ENCODE assay signal across 1 cellular context in the genomic region with DNA sequence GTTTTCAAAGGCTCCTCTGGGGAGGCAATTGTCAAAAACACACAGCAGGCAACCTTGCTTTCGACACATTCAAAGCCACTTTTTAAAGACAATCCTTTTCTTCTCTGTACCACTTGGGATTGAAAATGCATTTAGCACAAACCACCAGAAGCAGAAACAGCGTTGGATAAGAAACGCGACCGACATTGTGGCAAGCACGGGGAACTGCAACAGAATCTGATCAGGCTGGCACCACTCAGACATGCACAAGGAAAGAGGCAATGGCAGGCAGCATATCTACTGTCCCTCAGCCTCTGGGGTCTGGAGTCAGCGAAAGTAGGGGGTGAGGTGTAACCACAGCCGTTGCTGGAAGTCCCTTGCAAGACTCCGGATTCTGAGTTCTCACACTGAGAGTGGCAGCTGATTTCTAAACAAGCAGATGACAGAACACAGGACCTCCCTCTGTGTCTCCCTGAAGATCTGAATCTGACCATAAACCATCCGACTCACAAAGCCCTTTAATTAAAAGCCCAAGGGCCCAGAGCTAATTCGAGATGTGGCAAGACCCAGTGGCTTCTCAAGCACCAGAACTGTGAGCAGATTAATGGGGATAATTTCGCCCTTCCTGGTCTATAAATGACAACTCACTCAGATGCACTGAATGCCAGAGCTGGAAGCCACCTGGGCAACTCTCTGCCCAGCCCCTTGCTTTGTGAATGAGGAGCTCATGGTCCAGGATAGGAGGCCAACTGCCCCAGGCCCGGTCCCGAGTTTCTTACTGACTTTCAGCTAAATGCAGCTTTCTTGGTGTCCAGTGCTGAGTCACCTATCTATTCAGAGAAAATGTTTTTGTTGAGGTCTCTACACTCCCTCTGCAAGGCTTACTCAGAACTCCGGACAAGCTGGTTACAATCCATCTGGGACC.
TF ChIP-seq lines count a peak whose summit lies in the region.

No MANE protein-coding gene starts in this region.

TF ChIP-seq in K562, 482 proteins besides CTCF, POLR2A, EP300 and RAD21 (continued from another document and continues in another):
- TF ChIP-seq, protein P1, sequence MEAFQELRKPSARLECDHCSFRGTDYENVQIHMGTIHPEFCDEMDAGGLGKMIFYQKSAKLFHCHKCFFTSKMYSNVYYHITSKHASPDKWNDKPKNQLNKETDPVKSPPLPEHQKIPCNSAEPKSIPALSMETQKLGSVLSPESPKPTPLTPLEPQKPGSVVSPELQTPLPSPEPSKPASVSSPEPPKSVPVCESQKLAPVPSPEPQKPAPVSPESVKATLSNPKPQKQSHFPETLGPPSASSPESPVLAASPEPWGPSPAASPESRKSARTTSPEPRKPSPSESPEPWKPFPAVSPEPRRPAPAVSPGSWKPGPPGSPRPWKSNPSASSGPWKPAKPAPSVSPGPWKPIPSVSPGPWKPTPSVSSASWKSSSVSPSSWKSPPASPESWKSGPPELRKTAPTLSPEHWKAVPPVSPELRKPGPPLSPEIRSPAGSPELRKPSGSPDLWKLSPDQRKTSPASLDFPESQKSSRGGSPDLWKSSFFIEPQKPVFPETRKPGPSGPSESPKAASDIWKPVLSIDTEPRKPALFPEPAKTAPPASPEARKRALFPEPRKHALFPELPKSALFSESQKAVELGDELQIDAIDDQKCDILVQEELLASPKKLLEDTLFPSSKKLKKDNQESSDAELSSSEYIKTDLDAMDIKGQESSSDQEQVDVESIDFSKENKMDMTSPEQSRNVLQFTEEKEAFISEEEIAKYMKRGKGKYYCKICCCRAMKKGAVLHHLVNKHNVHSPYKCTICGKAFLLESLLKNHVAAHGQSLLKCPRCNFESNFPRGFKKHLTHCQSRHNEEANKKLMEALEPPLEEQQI (IDR thresholded peaks at IDR 0.05) = no peak
- TF ChIP-seq ZNF707 (CRISPR knock-in tag; conservative IDR thresholded peaks at IDR 0.05) = no peak
- no peak for TF ChIP-seq ZNF717 (CRISPR knock-in tag; IDR thresholded peaks at IDR 0.05)
- TF ChIP-seq MBD2 (IDR thresholded peaks at IDR 0.05; ENCODE audit: borderline replicate concordance, low read depth) = no peak
- TF ChIP-seq HOXB6 (CRISPR knock-in tag; IDR thresholded peaks at IDR 0.05; ENCODE audit: borderline replicate concordance) = no peak
- TF ChIP-seq RBM17 (IDR thresholded peaks at IDR 0.05; ENCODE audit: borderline replicate concordance, low read depth, low read length) = no peak
- peak; percentile 89 for TF ChIP-seq C11orf30 (IDR thresholded peaks at IDR 0.05; ENCODE audit: low read depth)
- TF ChIP-seq MEIS2 (IDR thresholded peaks at IDR 0.05; ENCODE audit: partially characterized antibody) = peak; percentile 14
- 0 out of 2 replicates have a peak, but pooled peaks have one; percentile 3 for TF ChIP-seq MTA2 (IDR thresholded peaks at IDR 0.05; ENCODE audit: low read depth)
- TF ChIP-seq KLF6 (CRISPR knock-in tag; IDR thresholded peaks at IDR 0.05; ENCODE audit: borderline replicate concordance) = no peak
- TF ChIP-seq NFRKB (IDR thresholded peaks at IDR 0.05; ENCODE audit: low read depth) = 0 out of 2 replicates have a peak, but pooled peaks have one; percentile 52
- TF ChIP-seq NR4A1 (CRISPR knock-in tag; IDR thresholded peaks at IDR 0.05) = peak; percentile 81; the same call in 1 of the 2 replicates
- TF ChIP-seq NR4A1 (tag; IDR thresholded peaks at IDR 0.05) = no peak
- TF ChIP-seq, protein P2, sequence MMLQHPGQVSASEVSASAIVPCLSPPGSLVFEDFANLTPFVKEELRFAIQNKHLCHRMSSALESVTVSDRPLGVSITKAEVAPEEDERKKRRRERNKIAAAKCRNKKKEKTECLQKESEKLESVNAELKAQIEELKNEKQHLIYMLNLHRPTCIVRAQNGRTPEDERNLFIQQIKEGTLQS (IDR thresholded peaks at IDR 0.05) = peak; percentile 58; the same call in 1 of the 2 replicates
- TF ChIP-seq, protein P2 (CRISPR knock-in tag; conservative IDR thresholded peaks at IDR 0.05) = no peak
- peak; percentile 70; the same call in 1 of the 2 replicates for TF ChIP-seq ZFX (CRISPR knock-in tag; IDR thresholded peaks at IDR 0.05)
- TF ChIP-seq OTX1 (CRISPR knock-in tag; IDR thresholded peaks at IDR 0.05) = 0 out of 2 replicates have a peak, but pooled peaks have one; percentile 15
- no peak for TF ChIP-seq ZNF354B (CRISPR knock-in tag; IDR thresholded peaks at IDR 0.05)
- TF ChIP-seq, protein P3, sequence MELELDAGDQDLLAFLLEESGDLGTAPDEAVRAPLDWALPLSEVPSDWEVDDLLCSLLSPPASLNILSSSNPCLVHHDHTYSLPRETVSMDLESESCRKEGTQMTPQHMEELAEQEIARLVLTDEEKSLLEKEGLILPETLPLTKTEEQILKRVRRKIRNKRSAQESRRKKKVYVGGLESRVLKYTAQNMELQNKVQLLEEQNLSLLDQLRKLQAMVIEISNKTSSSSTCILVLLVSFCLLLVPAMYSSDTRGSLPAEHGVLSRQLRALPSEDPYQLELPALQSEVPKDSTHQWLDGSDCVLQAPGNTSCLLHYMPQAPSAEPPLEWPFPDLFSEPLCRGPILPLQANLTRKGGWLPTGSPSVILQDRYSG (tag; conservative IDR thresholded peaks at IDR 0.05; ENCODE audit: low read depth) = peak; percentile 78
- TF ChIP-seq, protein P4, sequence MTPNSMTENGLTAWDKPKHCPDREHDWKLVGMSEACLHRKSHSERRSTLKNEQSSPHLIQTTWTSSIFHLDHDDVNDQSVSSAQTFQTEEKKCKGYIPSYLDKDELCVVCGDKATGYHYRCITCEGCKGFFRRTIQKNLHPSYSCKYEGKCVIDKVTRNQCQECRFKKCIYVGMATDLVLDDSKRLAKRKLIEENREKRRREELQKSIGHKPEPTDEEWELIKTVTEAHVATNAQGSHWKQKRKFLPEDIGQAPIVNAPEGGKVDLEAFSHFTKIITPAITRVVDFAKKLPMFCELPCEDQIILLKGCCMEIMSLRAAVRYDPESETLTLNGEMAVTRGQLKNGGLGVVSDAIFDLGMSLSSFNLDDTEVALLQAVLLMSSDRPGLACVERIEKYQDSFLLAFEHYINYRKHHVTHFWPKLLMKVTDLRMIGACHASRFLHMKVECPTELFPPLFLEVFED (CRISPR knock-in tag; conservative IDR thresholded peaks at IDR 0.05) = no peak
- no peak for TF ChIP-seq ESRRB (CRISPR knock-in tag; IDR thresholded peaks at IDR 0.05; ENCODE audit: borderline replicate concordance)
- TF ChIP-seq BDP1 (IDR thresholded peaks at IDR 0.05; ENCODE audit: insufficient read depth, insufficient read length) = no peak
- peak; percentile 78 for TF ChIP-seq SMARCA4 (IDR thresholded peaks at IDR 0.05)
- TF ChIP-seq CHD4 (IDR thresholded peaks at IDR 0.05; ENCODE audit: insufficient read depth, insufficient replicate concordance, low read depth, low read length, poor library complexity, severe bottlenecking) = no peak
- TF ChIP-seq, protein P5, sequence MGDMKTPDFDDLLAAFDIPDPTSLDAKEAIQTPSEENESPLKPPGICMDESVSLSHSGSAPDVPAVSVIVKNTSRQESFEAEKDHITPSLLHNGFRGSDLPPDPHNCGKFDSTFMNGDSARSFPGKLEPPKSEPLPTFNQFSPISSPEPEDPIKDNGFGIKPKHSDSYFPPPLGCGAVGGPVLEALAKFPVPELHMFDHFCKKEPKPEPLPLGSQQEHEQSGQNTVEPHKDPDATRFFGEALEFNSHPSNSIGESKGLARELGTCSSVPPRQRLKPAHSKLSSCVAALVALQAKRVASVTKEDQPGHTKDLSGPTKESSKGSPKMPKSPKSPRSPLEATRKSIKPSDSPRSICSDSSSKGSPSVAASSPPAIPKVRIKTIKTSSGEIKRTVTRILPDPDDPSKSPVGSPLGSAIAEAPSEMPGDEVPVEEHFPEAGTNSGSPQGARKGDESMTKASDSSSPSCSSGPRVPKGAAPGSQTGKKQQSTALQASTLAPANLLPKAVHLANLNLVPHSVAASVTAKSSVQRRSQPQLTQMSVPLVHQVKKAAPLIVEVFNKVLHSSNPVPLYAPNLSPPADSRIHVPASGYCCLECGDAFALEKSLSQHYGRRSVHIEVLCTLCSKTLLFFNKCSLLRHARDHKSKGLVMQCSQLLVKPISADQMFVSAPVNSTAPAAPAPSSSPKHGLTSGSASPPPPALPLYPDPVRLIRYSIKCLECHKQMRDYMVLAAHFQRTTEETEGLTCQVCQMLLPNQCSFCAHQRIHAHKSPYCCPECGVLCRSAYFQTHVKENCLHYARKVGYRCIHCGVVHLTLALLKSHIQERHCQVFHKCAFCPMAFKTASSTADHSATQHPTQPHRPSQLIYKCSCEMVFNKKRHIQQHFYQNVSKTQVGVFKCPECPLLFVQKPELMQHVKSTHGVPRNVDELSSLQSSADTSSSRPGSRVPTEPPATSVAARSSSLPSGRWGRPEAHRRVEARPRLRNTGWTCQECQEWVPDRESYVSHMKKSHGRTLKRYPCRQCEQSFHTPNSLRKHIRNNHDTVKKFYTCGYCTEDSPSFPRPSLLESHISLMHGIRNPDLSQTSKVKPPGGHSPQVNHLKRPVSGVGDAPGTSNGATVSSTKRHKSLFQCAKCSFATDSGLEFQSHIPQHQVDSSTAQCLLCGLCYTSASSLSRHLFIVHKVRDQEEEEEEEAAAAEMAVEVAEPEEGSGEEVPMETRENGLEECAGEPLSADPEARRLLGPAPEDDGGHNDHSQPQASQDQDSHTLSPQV (IDR thresholded peaks at IDR 0.05) = peak; percentile 55; the same call in 1 of the 2 replicates
- no peak for TF ChIP-seq SAFB (IDR thresholded peaks at IDR 0.05; ENCODE audit: borderline replicate concordance, low read depth, low read length)
- no peak for TF ChIP-seq DACH1 (IDR thresholded peaks at IDR 0.05; ENCODE audit: partially characterized antibody)
- TF ChIP-seq, protein P6, sequence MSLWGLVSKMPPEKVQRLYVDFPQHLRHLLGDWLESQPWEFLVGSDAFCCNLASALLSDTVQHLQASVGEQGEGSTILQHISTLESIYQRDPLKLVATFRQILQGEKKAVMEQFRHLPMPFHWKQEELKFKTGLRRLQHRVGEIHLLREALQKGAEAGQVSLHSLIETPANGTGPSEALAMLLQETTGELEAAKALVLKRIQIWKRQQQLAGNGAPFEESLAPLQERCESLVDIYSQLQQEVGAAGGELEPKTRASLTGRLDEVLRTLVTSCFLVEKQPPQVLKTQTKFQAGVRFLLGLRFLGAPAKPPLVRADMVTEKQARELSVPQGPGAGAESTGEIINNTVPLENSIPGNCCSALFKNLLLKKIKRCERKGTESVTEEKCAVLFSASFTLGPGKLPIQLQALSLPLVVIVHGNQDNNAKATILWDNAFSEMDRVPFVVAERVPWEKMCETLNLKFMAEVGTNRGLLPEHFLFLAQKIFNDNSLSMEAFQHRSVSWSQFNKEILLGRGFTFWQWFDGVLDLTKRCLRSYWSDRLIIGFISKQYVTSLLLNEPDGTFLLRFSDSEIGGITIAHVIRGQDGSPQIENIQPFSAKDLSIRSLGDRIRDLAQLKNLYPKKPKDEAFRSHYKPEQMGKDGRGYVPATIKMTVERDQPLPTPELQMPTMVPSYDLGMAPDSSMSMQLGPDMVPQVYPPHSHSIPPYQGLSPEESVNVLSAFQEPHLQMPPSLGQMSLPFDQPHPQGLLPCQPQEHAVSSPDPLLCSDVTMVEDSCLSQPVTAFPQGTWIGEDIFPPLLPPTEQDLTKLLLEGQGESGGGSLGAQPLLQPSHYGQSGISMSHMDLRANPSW (CRISPR knock-in tag; IDR thresholded peaks at IDR 0.05) = no peak
- TF ChIP-seq, protein P7, sequence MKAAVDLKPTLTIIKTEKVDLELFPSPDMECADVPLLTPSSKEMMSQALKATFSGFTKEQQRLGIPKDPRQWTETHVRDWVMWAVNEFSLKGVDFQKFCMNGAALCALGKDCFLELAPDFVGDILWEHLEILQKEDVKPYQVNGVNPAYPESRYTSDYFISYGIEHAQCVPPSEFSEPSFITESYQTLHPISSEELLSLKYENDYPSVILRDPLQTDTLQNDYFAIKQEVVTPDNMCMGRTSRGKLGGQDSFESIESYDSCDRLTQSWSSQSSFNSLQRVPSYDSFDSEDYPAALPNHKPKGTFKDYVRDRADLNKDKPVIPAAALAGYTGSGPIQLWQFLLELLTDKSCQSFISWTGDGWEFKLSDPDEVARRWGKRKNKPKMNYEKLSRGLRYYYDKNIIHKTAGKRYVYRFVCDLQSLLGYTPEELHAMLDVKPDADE (conservative IDR thresholded peaks at IDR 0.05; ENCODE audit: control insufficient read depth, low read depth, low read length) = no peak
- no peak for TF ChIP-seq ZNF174 (CRISPR knock-in tag; IDR thresholded peaks at IDR 0.05)
- peak; percentile 22; the same call in 1 of the 2 replicates for TF ChIP-seq TCF3 (CRISPR knock-in tag; IDR thresholded peaks at IDR 0.05)
- TF ChIP-seq ZNF311 (CRISPR knock-in tag; IDR thresholded peaks at IDR 0.05) = no peak
- TF ChIP-seq, protein P8, sequence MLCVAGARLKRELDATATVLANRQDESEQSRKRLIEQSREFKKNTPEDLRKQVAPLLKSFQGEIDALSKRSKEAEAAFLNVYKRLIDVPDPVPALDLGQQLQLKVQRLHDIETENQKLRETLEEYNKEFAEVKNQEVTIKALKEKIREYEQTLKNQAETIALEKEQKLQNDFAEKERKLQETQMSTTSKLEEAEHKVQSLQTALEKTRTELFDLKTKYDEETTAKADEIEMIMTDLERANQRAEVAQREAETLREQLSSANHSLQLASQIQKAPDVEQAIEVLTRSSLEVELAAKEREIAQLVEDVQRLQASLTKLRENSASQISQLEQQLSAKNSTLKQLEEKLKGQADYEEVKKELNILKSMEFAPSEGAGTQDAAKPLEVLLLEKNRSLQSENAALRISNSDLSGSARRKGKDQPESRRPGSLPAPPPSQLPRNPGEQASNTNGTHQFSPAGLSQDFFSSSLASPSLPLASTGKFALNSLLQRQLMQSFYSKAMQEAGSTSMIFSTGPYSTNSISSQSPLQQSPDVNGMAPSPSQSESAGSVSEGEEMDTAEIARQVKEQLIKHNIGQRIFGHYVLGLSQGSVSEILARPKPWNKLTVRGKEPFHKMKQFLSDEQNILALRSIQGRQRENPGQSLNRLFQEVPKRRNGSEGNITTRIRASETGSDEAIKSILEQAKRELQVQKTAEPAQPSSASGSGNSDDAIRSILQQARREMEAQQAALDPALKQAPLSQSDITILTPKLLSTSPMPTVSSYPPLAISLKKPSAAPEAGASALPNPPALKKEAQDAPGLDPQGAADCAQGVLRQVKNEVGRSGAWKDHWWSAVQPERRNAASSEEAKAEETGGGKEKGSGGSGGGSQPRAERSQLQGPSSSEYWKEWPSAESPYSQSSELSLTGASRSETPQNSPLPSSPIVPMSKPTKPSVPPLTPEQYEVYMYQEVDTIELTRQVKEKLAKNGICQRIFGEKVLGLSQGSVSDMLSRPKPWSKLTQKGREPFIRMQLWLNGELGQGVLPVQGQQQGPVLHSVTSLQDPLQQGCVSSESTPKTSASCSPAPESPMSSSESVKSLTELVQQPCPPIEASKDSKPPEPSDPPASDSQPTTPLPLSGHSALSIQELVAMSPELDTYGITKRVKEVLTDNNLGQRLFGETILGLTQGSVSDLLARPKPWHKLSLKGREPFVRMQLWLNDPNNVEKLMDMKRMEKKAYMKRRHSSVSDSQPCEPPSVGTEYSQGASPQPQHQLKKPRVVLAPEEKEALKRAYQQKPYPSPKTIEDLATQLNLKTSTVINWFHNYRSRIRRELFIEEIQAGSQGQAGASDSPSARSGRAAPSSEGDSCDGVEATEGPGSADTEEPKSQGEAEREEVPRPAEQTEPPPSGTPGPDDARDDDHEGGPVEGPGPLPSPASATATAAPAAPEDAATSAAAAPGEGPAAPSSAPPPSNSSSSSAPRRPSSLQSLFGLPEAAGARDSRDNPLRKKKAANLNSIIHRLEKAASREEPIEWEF (CRISPR knock-in tag; IDR thresholded peaks at IDR 0.05) = peak; percentile 76; the same call in 1 of the 2 replicates
- no peak for TF ChIP-seq MIER1 (IDR thresholded peaks at IDR 0.05; ENCODE audit: low read depth)
- TF ChIP-seq MAFF (IDR thresholded peaks at IDR 0.05; ENCODE audit: low read length) = peak; percentile 88
- peak; percentile 88 for TF ChIP-seq ZNF316 (IDR thresholded peaks at IDR 0.05)
- peak; percentile 49; the same call in 1 of the 2 replicates for TF ChIP-seq SMARCC2 (IDR thresholded peaks at IDR 0.05; ENCODE audit: low read depth)
- TF ChIP-seq IFI16 (CRISPR knock-in tag; IDR thresholded peaks at IDR 0.05) = no peak
